25 cellular contexts compared by ENCODE assay signal in genomic region chr3:24450142-24450932, GRCh38. TPM values are rescaled to one million over a fixed set of nuclear protein-coding genes. Genes with fewer than 3 reads are reported as not detected.
DNase-seq lines count a peak whose midpoint lies in the region; ATAC-seq, FAIRE-seq and TF ChIP-seq lines count a peak whose summit lies in the region.
"Had no signal": no experiment of that assay in that cellular context is flagged by ENCODE, and none has a peak within 500 bp of the region (broad histone marks: within the 10 kb centered on the region; RNA-seq: fewer than 3 reads in every experiment).

No MANE protein-coding gene starts in this region.

- 45% methylated on average over 6 of the region's 6 CpGs for WGBS in A549 (ENCODE audit: missing lambda C conversion rate)

- DNase-seq in A549 (ENCODE audit: low read depth in 1 of 2, low spot score in 1 of 2), result no peak
- peak; percentile 31 for DNase-seq in PC-3
- DNase-seq in left ventricle myocardium superior, result no peak
- no peak for DNase-seq in NCI-H446 (lab: John Stamatoyannopoulos, UW)
- no peak for DNase-seq in effector memory CD4-positive, alpha-beta T cell
- no peak for DNase-seq in superior temporal gyrus (ENCODE audit: extremely low spot score)
- DNase-seq in cortex of kidney (lab: John Stamatoyannopoulos, UW), result no peak
- DNase-seq: activated effector memory CD4-positive, alpha-beta T cell treated with anti-CD3 and anti-CD28 coated beads, Interleukin-2, amount 50 U/mL, for 16 hours; activated naive CD8-positive, alpha-beta T cell treated with anti-CD3 and anti-CD28 coated beads, Interleukin-2, amount 10 ng/mL, durations not matched to agents 7 days and 5 days; CD8-positive, alpha-beta T cell; DMS153; effector CD8-positive, alpha-beta T cell; Karpas-422; kidney; MV-4-11; naive thymus-derived CD4-positive, alpha-beta T cell; NCI-H146; NCI-H510A treated with DMSO at 0.1 percent for 48 hours; nucleus accumbens; stimulated activated CD4-positive, alpha-beta T cell treated with anti-CD3 and anti-CD28 coated beads, Interleukin-15, amount 100 ng/mL, for 24 hours had no signal

- H2AFZ ChIP-seq in PC-3 (ENCODE audit: low read length), result no peak overlapping the region
- peak overlapping the region; percentile 18 for H2AFZ ChIP-seq in parathyroid adenoma
- H2AFZ ChIP-seq: GM23338 had no signal

- H3K4me3 ChIP-seq in A549, result no peak overlapping the region; the same call in 2 of the 3 replicates
- no peak overlapping the region for H3K4me3 ChIP-seq in PC-3 (ENCODE audit: low read length)
- no peak overlapping the region for H3K4me3 ChIP-seq in parathyroid adenoma (ENCODE audit: low read depth, low read length)
- H3K4me3 ChIP-seq in effector memory CD4-positive, alpha-beta T cell (ENCODE audit: insufficient read depth, low read depth, low read length, poor library complexity, severe bottlenecking), result no peak overlapping the region
- H3K4me3 ChIP-seq: GM23338 had no signal

- H3K4me2 ChIP-seq in A549 (peak overlapping the region; percentile 65), PC-3 (ENCODE audit: low read length) (peak overlapping the region; percentile 35), parathyroid adenoma (ENCODE audit: low read length) (peak overlapping the region; percentile 11)
- H3K4me2 ChIP-seq: GM23338 had no signal

- H3K9me2 ChIP-seq in PC-3 (replicated peaks; ENCODE audit: low read length), result no peaks in the 10 kb centered on the region

- POLR2A ChIA-PET in A549 (lab: Yijun Ruan, JAX), result no interaction called here
- POLR2A ChIA-PET in PC-3 (lab: Charles Lee; ENCODE audit: unreplicated experiment), result no interaction called here

- FAIRE-seq in A549 (lab: Jason Lieb, UNC), result no peak
- FAIRE-seq: A204.1, frontal cortex, kidney had no signal

- no TSS peak for BruUV-seq in PC-3 (replicated peaks; lab: Mats Ljungman, UMichigan)

- H3K9me3 ChIP-seq in A549, result no peaks in the 10 kb centered on the region
- no peaks in the 10 kb centered on the region for H3K9me3 ChIP-seq in PC-3 (ENCODE audit: low read length)
- no peaks in the 10 kb centered on the region for H3K9me3 ChIP-seq in parathyroid adenoma (ENCODE audit: control insufficient read depth, low read length)
- no peaks in the 10 kb centered on the region for H3K9me3 ChIP-seq in effector memory CD4-positive, alpha-beta T cell (ENCODE audit: control insufficient read depth, low read length)

- H3K79me2 ChIP-seq in PC-3 (ENCODE audit: low read length), result no peaks in the 10 kb centered on the region
- H3K79me2 ChIP-seq in parathyroid adenoma, result no peaks in the 10 kb centered on the region

- CTCF ChIA-PET in A549 (lab: Yijun Ruan, JAX) (no interaction called here), PC-3 (lab: Charles Lee) (no interaction called here)

- H4K20me1 ChIP-seq in PC-3 (ENCODE audit: low read length), result no peaks in the 10 kb centered on the region

- H3K36me3 ChIP-seq in PC-3 (ENCODE audit: low read depth, low read length), result no peaks in the 10 kb centered on the region
- H3K36me3 ChIP-seq in parathyroid adenoma (ENCODE audit: control insufficient read depth, insufficient read depth, low read length), result no peaks in the 10 kb centered on the region
- no peaks in the 10 kb centered on the region for H3K36me3 ChIP-seq in effector memory CD4-positive, alpha-beta T cell (ENCODE audit: control insufficient read depth, insufficient read depth, low read length)

- no peaks in the 10 kb centered on the region for H3F3A ChIP-seq in PC-3 (ENCODE audit: low read length, unreplicated experiment)

- TF ChIP-seq POLR2A in A549 (IDR thresholded peaks at IDR 0.05; ENCODE audit: low read length), result no peak

- TF ChIP-seq RAD21 in A549 (conservative IDR thresholded peaks at IDR 0.05 in 1 of 2, IDR thresholded peaks at IDR 0.05 in 1 of 2), result no peak

- TF ChIP-seq CTCF in A549 (IDR thresholded peaks at IDR 0.05) (no peak), PC-3 (conservative IDR thresholded peaks at IDR 0.05; ENCODE audit: low read depth, low read length) (no peak), parathyroid adenoma (IDR thresholded peaks at IDR 0.05) (no peak)

- H3K4me1 ChIP-seq in A549 (peaks cover 34% of the 10 kb centered on the region), PC-3 (ENCODE audit: insufficient read depth, low read length) (peaks cover 27% of the 10 kb centered on the region), parathyroid adenoma (peaks cover 5% of the 10 kb centered on the region)
- H3K4me1 ChIP-seq in effector memory CD4-positive, alpha-beta T cell (ENCODE audit: control insufficient read depth, insufficient read depth, low read length, poor library complexity, severe bottlenecking), result no peaks in the 10 kb centered on the region

- H3K27ac ChIP-seq in A549 (peak overlapping the region; percentile 51 to 55; a peak in 4 of 6 replicates), PC-3 (ENCODE audit: low read length) (no peak overlapping the region), parathyroid adenoma (no peak overlapping the region)
- no peak overlapping the region for H3K27ac ChIP-seq in effector memory CD4-positive, alpha-beta T cell (ENCODE audit: insufficient read depth, low read length, poor library complexity, severe bottlenecking)

- H3K27me3 ChIP-seq in PC-3 (ENCODE audit: low read length) (no peaks in the 10 kb centered on the region), parathyroid adenoma (ENCODE audit: control insufficient read depth, insufficient read depth, low read length) (no peaks in the 10 kb centered on the region)
- no peaks in the 10 kb centered on the region for H3K27me3 ChIP-seq in effector memory CD4-positive, alpha-beta T cell (replicated peaks; ENCODE audit: control insufficient read depth, insufficient read depth, low read length, poor library complexity, severe bottlenecking)

- ATAC-seq in A549, result no peak
- ATAC-seq in PC-3, result no peak
- peak; percentile 80 for ATAC-seq in left ventricle myocardium superior
- ATAC-seq: CD8-positive, alpha-beta T cell; GM23338; naive thymus-derived CD4-positive, alpha-beta T cell; sciatic nerve had no signal

- TF ChIP-seq EP300 in A549 (IDR thresholded peaks at IDR 0.05), result no peak

- H3K9ac ChIP-seq in PC-3 (ENCODE audit: low read length), result no peak overlapping the region
- H3K9ac ChIP-seq in parathyroid adenoma, result no peak overlapping the region

- intact Hi-C loops in PC-3 (cut with micrococcal nuclease) (no loop called here), left ventricle myocardium superior (cut with micrococcal nuclease) (no loop called here)

TF ChIP-seq in A549, 52 proteins besides CTCF, POLR2A, EP300 and RAD21:
- peak; percentile 61 to 75; a peak in 3 of 4 replicates for TF ChIP-seq CEBPB (IDR thresholded peaks at IDR 0.05)
- TF ChIP-seq, protein P1, sequence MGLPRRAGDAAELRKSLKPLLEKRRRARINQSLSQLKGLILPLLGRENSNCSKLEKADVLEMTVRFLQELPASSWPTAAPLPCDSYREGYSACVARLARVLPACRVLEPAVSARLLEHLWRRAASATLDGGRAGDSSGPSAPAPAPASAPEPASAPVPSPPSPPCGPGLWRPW (IDR thresholded peaks at IDR 0.05), result no peak

RNA-seq across cellular contexts. Expression of gene THRB, which starts 44.3 kb away (rescaled TPM):
- polyA plus RNA-seq in A549 (2011; rRNA removed) (2.0 and 2.6 TPM in 2 replicates), A549 (2017; fragmentation: RNase III; extraction: RNeasy Plus Mini Kit Qiagen cat#74134 plus additional on column Dnase treatment) (2.2 to 2.3 TPM (median 2.3 TPM) in 3 replicates)
- polyA plus RNA-seq in A549 (2012; cell fraction: cytosol; rRNA removed), result 0.16 and 0.25 TPM in 2 replicates
- 0.22 and 0.37 TPM in 2 replicates for polyA plus RNA-seq in A549 (2012; cell fraction: nucleus; rRNA removed)
- 3.3 and 4.1 TPM in 2 replicates for polyA minus RNA-seq in A549 (2011; rRNA and poly(A)+ RNA removed)
- total RNA-seq in PC-3 (2014; rRNA removed) (7.0 and 9.7 TPM in 2 replicates), left ventricle myocardium superior (23.1 TPM)
- total RNA-seq: activated naive CD8-positive, alpha-beta T cell treated with anti-CD3 and anti-CD28 coated beads, Interleukin-2, amount 10 ng/mL, durations not matched to agents 7 days and 5 days; CD8-positive, alpha-beta T cell had no signal

Comparison
In these comparisons a context has a peak if more than half of its experiments do, and no peak if none do; other contexts are left out.
1. H3K27ac ChIP-seq: peak in A549 (2 of 2); none in PC-3 (single experiment), parathyroid adenoma (single experiment) and effector memory CD4-positive, alpha-beta T cell (single experiment).
2. H3K4me2 ChIP-seq: peak in every context shown above with its lines; median percentile 65 in A549; 35 in PC-3; 11 in parathyroid adenoma.